Comparison of ENCODE assay signal across 14 cellular contexts in genomic region chr10:103120977-103121735, GRCh38.
DNase-seq lines count a peak whose midpoint lies in the region; ATAC-seq and TF ChIP-seq lines count a peak whose summit lies in the region.
"Had no signal": no experiment of that assay in that cellular context is flagged by ENCODE, and none has a peak within 500 bp of the region (broad histone marks: within the 10 kb centered on the region; RNA-seq: fewer than 3 reads in every experiment).

No MANE protein-coding gene starts in this region.

- H3K27ac Mint-ChIP-seq in Caco-2 (ENCODE audit: unreplicated experiment), result no peak overlapping the region

- ATAC-seq in sciatic nerve (peak; percentile 81), HG03460 (IDR thresholded peaks at IDR 0.05; ENCODE audit: unreplicated experiment) (no peak), HG03095 (IDR thresholded peaks at IDR 0.05; ENCODE audit: unreplicated experiment) (no peak), GM19452 (IDR thresholded peaks at IDR 0.05; ENCODE audit: unreplicated experiment) (no peak)

- H3K36me3 ChIP-seq in ascending aorta, result no peaks in the 10 kb centered on the region
- H3K36me3 ChIP-seq in left ventricle myocardium inferior, result no peaks in the 10 kb centered on the region
- no peaks in the 10 kb centered on the region for H3K36me3 ChIP-seq in Caco-2 (ENCODE audit: control insufficient read depth, insufficient read depth, low read length)
- H3K36me3 ChIP-seq: MG63 had no signal

- H3K9me3 ChIP-seq in ascending aorta (no peaks in the 10 kb centered on the region), left ventricle myocardium inferior (replicated peaks) (no peaks in the 10 kb centered on the region), Caco-2 (no peaks in the 10 kb centered on the region)
- H3K9me3 ChIP-seq: MG63 had no signal

- peak; percentile 33 for DNase-seq in EH (ENCODE audit: low read depth)
- DNase-seq in ascending aorta (ENCODE audit: low spot score in 2 of 2), result no peak
- no peak for DNase-seq in left ventricle myocardium inferior
- no peak for DNase-seq in sciatic nerve (ENCODE audit: low spot score)
- no peak for DNase-seq in Caco-2
- DNase-seq: effector CD4-positive, alpha-beta T cell; MG63; NCI-H2081 treated with DMSO at 0.1 percent for 48 hours; NCI-H748 treated with DMSO at 0.1 percent for 48 hours; SHP77 treated with DMSO at 0.1 percent for 48 hours; T1000 had no signal

- H3K27me3 Mint-ChIP-seq in Caco-2 (ENCODE audit: insufficient read depth, unreplicated experiment), result no peaks in the 10 kb centered on the region

- intact Hi-C loops in ascending aorta (cut with DNase I) (no loop called here), left ventricle myocardium inferior (cut with micrococcal nuclease) (no loop called here), sciatic nerve (cut with DNase I) (no loop called here), Caco-2 (cut with micrococcal nuclease; ENCODE audit: unreplicated experiment) (no loop called here)

- H3K36me3 Mint-ChIP-seq in Caco-2 (ENCODE audit: insufficient read depth, unreplicated experiment), result peaks cover 11% of the 10 kb centered on the region

- no peaks in the 10 kb centered on the region for H3K9me3 Mint-ChIP-seq in Caco-2 (ENCODE audit: unreplicated experiment)

- POLR2A ChIA-PET in Caco-2 (lab: Charles Lee), result no interaction called here

- peaks cover 6% of the 10 kb centered on the region for H3K4me1 Mint-ChIP-seq in Caco-2 (ENCODE audit: low read depth, unreplicated experiment)

- TF ChIP-seq CTCF in ascending aorta (IDR thresholded peaks at IDR 0.05) (no peak), left ventricle myocardium inferior (IDR thresholded peaks at IDR 0.05; ENCODE audit: borderline replicate concordance) (no peak), Caco-2 (IDR thresholded peaks at IDR 0.05; ENCODE audit: insufficient read depth in 1 of 2, low read depth in 1 of 2, low read length in 1 of 2, severe bottlenecking in 1 of 2, unreplicated experiment in 1 of 2) (no peak)

- H3K27me3 ChIP-seq in ascending aorta (no peaks in the 10 kb centered on the region), left ventricle myocardium inferior (ENCODE audit: low read depth) (no peaks in the 10 kb centered on the region), Caco-2 (replicated peaks; ENCODE audit: control insufficient read depth, insufficient read depth, low read length) (no peaks in the 10 kb centered on the region)
- H3K27me3 ChIP-seq: MG63 had no signal

- H3K27ac ChIP-seq in ascending aorta (peak overlapping the region; percentile 66 to 79), left ventricle myocardium inferior (replicated peaks) (peak overlapping the region; percentile 66)

- CTCF ChIA-PET in Caco-2 (lab: Charles Lee), result no interaction called here

- H3K4me3 ChIP-seq in ascending aorta (peak overlapping the region in 1 of 2 donors; percentile 2), left ventricle myocardium inferior (no peak overlapping the region), Caco-2 (ENCODE audit: low read depth, low read length) (no peak overlapping the region)
- H3K4me3 ChIP-seq: MG63 had no signal

- H3K4me1 ChIP-seq in ascending aorta, result peaks cover 10 to 74% of the 10 kb centered on the region in 2 donors
- H3K4me1 ChIP-seq in left ventricle myocardium inferior, result peaks cover 96% of the 10 kb centered on the region
- H3K4me1 ChIP-seq in Caco-2, result peaks cover 49% of the 10 kb centered on the region

- no peak overlapping the region for H3K4me3 Mint-ChIP-seq in Caco-2 (ENCODE audit: unreplicated experiment)

- BruUV-seq in Caco-2 (replicated peaks; lab: Mats Ljungman, UMichigan), result no TSS peak
